In the genomic region with DNA sequence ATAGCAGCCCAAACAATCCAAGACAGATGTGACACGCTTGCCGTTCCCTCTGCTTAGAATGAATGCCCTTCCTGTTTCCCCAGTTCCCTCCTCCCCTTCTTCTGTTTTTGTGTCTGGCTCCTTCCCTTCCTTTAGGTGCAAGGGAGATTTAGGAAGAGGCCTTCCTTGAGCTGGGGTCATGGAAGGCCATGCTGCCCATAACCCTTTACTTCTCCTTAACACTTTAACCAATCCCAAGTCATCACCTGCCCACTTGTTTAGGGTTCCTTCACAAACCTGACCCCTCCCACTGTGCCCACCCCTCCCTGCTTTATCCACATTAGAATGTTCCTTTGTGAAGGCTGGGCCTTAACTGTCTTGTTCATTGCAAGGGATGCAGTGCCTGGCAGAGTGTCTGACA, we compare ENCODE assay signal across 30 cellular contexts. TPM values are rescaled to one million over a fixed set of nuclear protein-coding genes. Genes with fewer than 3 reads are reported as not detected.
"Had no signal": no experiment of that assay in that cellular context is flagged by ENCODE, and none has a peak within 500 bp of the region (broad histone marks: within the 10 kb centered on the region; RNA-seq: fewer than 3 reads in every experiment).

No MANE protein-coding gene starts in this region.

- H3K27me3 ChIP-seq: ascending aorta had no signal

- H3K9me3 ChIP-seq: ascending aorta had no signal

- H3K4me3 ChIP-seq: ascending aorta, cardiac muscle cell had no signal

- H3K36me3 ChIP-seq: ascending aorta, cardiac muscle cell had no signal

- DNase-seq: activated B cell treated with CpG ODN at 0.5 μM for 24 hours; activated CD4-positive, alpha-beta memory T cell treated with anti-CD3 and anti-CD28 coated beads for 36 hours; activated CD4-positive, alpha-beta T cell treated with anti-CD3 and anti-CD28 coated beads for 4 hours; activated CD4-positive, alpha-beta T cell treated with anti-CD3 and anti-CD28 coated beads, Interleukin-2, amount 10 ng/mL, durations not matched to agents 24 days and 14 days; activated CD4-positive, alpha-beta T cell treated with anti-CD3 and anti-CD28 coated beads, Interleukin-2, amount 50 U/mL, for 1 hour; activated CD4-positive, alpha-beta T cell treated with anti-CD3 and anti-CD28 coated beads, Interleukin-2, amount 50 U/mL, for 4 hours; activated CD4-positive, CD25-positive, alpha-beta regulatory T cell treated with anti-CD3 and anti-CD28 coated beads, Interleukin-2, amount 50 U/mL, for 72 hours; activated CD8-positive, alpha-beta memory T cell treated with anti-CD3 and anti-CD28 coated beads, Interleukin-2, amount 50 U/mL, for 4 hours; activated CD8-positive, alpha-beta T cell treated with anti-CD3 and anti-CD28 coated beads for 36 hours; activated effector memory CD4-positive, alpha-beta T cell treated with Interleukin-2 at 50 U/mL for 16 hours; activated gamma-delta T cell; activated naive CD4-positive, alpha-beta T cell treated with anti-CD3 and anti-CD28 coated beads, Interleukin-2, amount 10 ng/mL, durations not matched to agents 7 days and 5 days; activated naive CD8-positive, alpha-beta T cell treated with anti-CD3 and anti-CD28 coated beads, Interleukin-2, amount 10 ng/mL, durations not matched to agents 7 days and 5 days; activated naive CD8-positive, alpha-beta T cell treated with anti-CD3 and anti-CD28 coated beads, Interleukin-2, amount 50 U/mL, for 24 hours; activated T-cell treated with anti-CD3 and anti-CD28 coated beads for 4 hours; activated T-cell treated with anti-CD3 and anti-CD28 coated beads, Interleukin-2, amount 50 U/mL, for 1 hour; activated T-cell treated with anti-CD3 and anti-CD28 coated beads, Interleukin-2, amount 50 U/mL, for 4 hours; amygdala; anterior cingulate cortex; caudate nucleus; SW 1271; T-helper 1 cell; T-helper 2 cell; T-helper 9 cell had no signal

- H3K27ac ChIP-seq: ascending aorta, cardiac muscle cell, VCaP had no signal

RNA-seq across cellular contexts. Expression of gene TMEM247, which starts 24.9 kb away (rescaled TPM):
- total RNA-seq: activated B cell treated with CpG ODN at 0.5 μM for 24 hours; activated CD4-positive, alpha-beta memory T cell treated with anti-CD3 and anti-CD28 coated beads for 36 hours; activated CD4-positive, alpha-beta T cell treated with anti-CD3 and anti-CD28 coated beads, Interleukin-2, amount 10 ng/mL, durations not matched to agents 24 days and 14 days; activated CD8-positive, alpha-beta memory T cell treated with anti-CD3 and anti-CD28 coated beads for 36 hours; activated CD8-positive, alpha-beta T cell treated with anti-CD3 and anti-CD28 coated beads for 36 hours; activated naive CD8-positive, alpha-beta T cell treated with anti-CD3 and anti-CD28 coated beads, Interleukin-2, amount 10 ng/mL, durations not matched to agents 7 days and 5 days; activated T-cell treated with anti-CD3 and anti-CD28 coated beads, Interleukin-2, amount 50 U/mL, for 4 hours; activated T-helper 2 cell treated with anti-CD3 and anti-CD28 coated beads, Interferon-gamma antibody, Interleukin-2, Interleukin-4, amounts not matched to agents 10 μg/mL and 5 μg/mL and 100 μg/mL, durations not matched to agents 14 hours and 24 hours and 36 hours; ascending aorta; bronchial epithelial cell; cardiac muscle cell had no signal
